In genomic region chr3:197555281-197556261, GRCh38 we compare ENCODE assay signal across 7 cellular contexts.
A peak's percentile ranks its signal among the peaks of the same experiment; 100 is the strongest.
DNase-seq lines count a peak whose midpoint lies in the region; ATAC-seq lines count a peak whose summit lies in the region.

Gene BDH1 (minus strand): TSS chr3:197555968. CDS start chr3:197546443, 9,525 bp downstream.

- ATAC-seq in GM18498 (IDR thresholded peaks at IDR 0.05; ENCODE audit: unreplicated experiment) (peak; percentile 40), HG02938 (IDR thresholded peaks at IDR 0.05; ENCODE audit: unreplicated experiment) (peak; percentile 26)

- DNase-seq in NCI-H2227 (lab: John Stamatoyannopoulos, UW; ENCODE audit: unreplicated experiment) (peak; percentile 77), ecto neural progenitor cell (ENCODE audit: low spot score) (peak; percentile 77), midbrain (lab: John Stamatoyannopoulos, UW) (peak; percentile 65)
- DNase-seq in activated CD4-positive, alpha-beta T cell treated with anti-CD3 and anti-CD28 coated beads, Interleukin-2, amount 50 U/mL, for 48 hours = peak; percentile 74 to 79
- DNase-seq in stimulated activated CD8-positive, alpha-beta memory T cell treated with anti-CD3 and anti-CD28 coated beads, Interleukin-4, amount 100 ng/mL, for 24 hours (ENCODE audit: low read depth) = peak; percentile 63

Comparison
In these comparisons a context has a peak if more than half of its experiments do, and no peak if none do; other contexts are left out.
1. Peak in every context shown above with its lines: DNase-seq and ATAC-seq.